In genomic region chr15:31214864-31215489, GRCh38 we compare ENCODE assay signal across 8 cellular contexts.
DNase-seq lines count a peak whose midpoint lies in the region; ATAC-seq lines count a peak whose summit lies in the region.

No MANE protein-coding gene starts in this region.

- H3K36me3 Mint-ChIP-seq in activated CD8-positive, alpha-beta T cell treated with anti-CD3 and anti-CD28 coated beads, Interleukin-2, amount 10 ng/mL, durations not matched to agents 7 days and 5 days (ENCODE audit: low read depth), result peaks cover 8% of the 10 kb centered on the region

- intact Hi-C loops in Right ventricle myocardium inferior (cut with DNase I), result loop anchor here (1.0 to 5.0 kb wide), 5 partner anchors 22 to 220 kb away; partner anchors contain the start of gene KLF13
- intact Hi-C loops in cardiac septum (cut with DNase I), result loop anchor here (1.0 to 5.0 kb wide), 3 partner anchors 21 to 222 kb away; no protein-coding TSS in a partner anchor

- peak overlapping the region; percentile 71 for H3K4me3 Mint-ChIP-seq in activated CD8-positive, alpha-beta T cell treated with anti-CD3 and anti-CD28 coated beads, Interleukin-2, amount 10 ng/mL, durations not matched to agents 7 days and 5 days

- H3K27ac Mint-ChIP-seq in activated CD8-positive, alpha-beta T cell treated with anti-CD3 and anti-CD28 coated beads, Interleukin-2, amount 10 ng/mL, durations not matched to agents 7 days and 5 days, result peak overlapping the region; percentile 63

- no peaks in the 10 kb centered on the region for H3K9me3 ChIP-seq in skeletal muscle satellite cell (replicated peaks; ENCODE audit: low read length)

- peak overlapping the region; percentile 63 for H3K4me3 ChIP-seq in skeletal muscle satellite cell (ENCODE audit: low read length)

- POLR2A ChIA-PET in activated CD8-positive, alpha-beta T cell treated with anti-CD3 and anti-CD28 coated beads, Interleukin-2, amount 10 ng/mL, durations not matched to agents 7 days and 5 days (lab: Charles Lee), result interaction anchor here (0.6 to 2.0 kb wide), 10 partner anchors 27 to 221 kb away, joined by 3 to 16 read pairs (median 6); partner anchors contain the start of gene KLF13

- H3K9me3 Mint-ChIP-seq in activated CD8-positive, alpha-beta T cell treated with anti-CD3 and anti-CD28 coated beads, Interleukin-2, amount 10 ng/mL, durations not matched to agents 7 days and 5 days (ENCODE audit: insufficient read depth), result peaks cover 11% of the 10 kb centered on the region

- H3K4me2 ChIP-seq in skeletal muscle satellite cell (ENCODE audit: low read length), result peak overlapping the region; percentile 85

- CTCF ChIA-PET in activated CD8-positive, alpha-beta T cell treated with anti-CD3 and anti-CD28 coated beads, Interleukin-2, amount 10 ng/mL, durations not matched to agents 7 days and 5 days (lab: Charles Lee), result interaction anchor here (0.8 to 5.1 kb wide), 32 partner anchors 8 to 275 kb away, joined by 3 to 56 read pairs (median 4); partner anchors contain the start of gene KLF13

- H3K27me3 Mint-ChIP-seq in activated CD8-positive, alpha-beta T cell treated with anti-CD3 and anti-CD28 coated beads, Interleukin-2, amount 10 ng/mL, durations not matched to agents 7 days and 5 days (ENCODE audit: low read depth), result no peaks in the 10 kb centered on the region

- H3K27me3 ChIP-seq in skeletal muscle satellite cell (ENCODE audit: control insufficient read depth, insufficient read depth, low read length), result peaks cover 13% of the 10 kb centered on the region

- H3K4me1 Mint-ChIP-seq in activated CD8-positive, alpha-beta T cell treated with anti-CD3 and anti-CD28 coated beads, Interleukin-2, amount 10 ng/mL, durations not matched to agents 7 days and 5 days (ENCODE audit: low read depth), result peaks cover 42% of the 10 kb centered on the region

- peaks cover 13% of the 10 kb centered on the region for H3K4me1 ChIP-seq in skeletal muscle satellite cell (ENCODE audit: control insufficient read depth, insufficient read depth, low read length)

- DNase-seq in Right ventricle myocardium inferior (ENCODE audit: missing footprints) (peak; percentile 76), cardiac septum (ENCODE audit: low spot score) (no peak), hepatic stellate cell (ENCODE audit: low spot score) (peak; percentile 30), NCI-H1092 (lab: John Stamatoyannopoulos, UW) (no peak)
- no peak for DNase-seq in activated CD8-positive, alpha-beta T cell treated with anti-CD3 and anti-CD28 coated beads, Interleukin-2, amount 10 ng/mL, durations not matched to agents 7 days and 5 days
- no peak for DNase-seq in stimulated activated CD4-positive, alpha-beta T cell treated with anti-CD3 and anti-CD28 coated beads, Interleukin-15, amount 100 ng/mL, for 24 hours

- no peaks in the 10 kb centered on the region for H3K36me3 ChIP-seq in skeletal muscle satellite cell (ENCODE audit: insufficient read depth, low read length)

- ATAC-seq in Right ventricle myocardium inferior (peak; percentile 52), GM19328 (IDR thresholded peaks at IDR 0.05; ENCODE audit: unreplicated experiment) (no peak)
- no peak for ATAC-seq in activated CD8-positive, alpha-beta T cell treated with anti-CD3 and anti-CD28 coated beads, Interleukin-2, amount 10 ng/mL, durations not matched to agents 7 days and 5 days

- no peak overlapping the region for H3K9ac ChIP-seq in skeletal muscle satellite cell (ENCODE audit: low read depth, low read length)

Comparison
In these comparisons a context has a peak if more than half of its experiments do, and no peak if none do; other contexts are left out.
1. DNase-seq: peak in Right ventricle myocardium inferior (single experiment) and hepatic stellate cell (single experiment); none in cardiac septum (single experiment), activated CD8-positive, alpha-beta T cell treated with anti-CD3 and anti-CD28 coated beads, Interleukin-2, amount 10 ng/mL, durations not matched to agents 7 days and 5 days (single experiment), NCI-H1092 (single experiment) and stimulated activated CD4-positive, alpha-beta T cell treated with anti-CD3 and anti-CD28 coated beads, Interleukin-15, amount 100 ng/mL, for 24 hours (single experiment).